8 cellular contexts compared by ENCODE assay signal in genomic region chr14:21070083-21070609, GRCh38. TPM values are rescaled to one million over a fixed set of nuclear protein-coding genes. Genes with fewer than 3 reads are reported as not detected.
DNase-seq lines count a peak whose midpoint lies in the region; ATAC-seq and TF ChIP-seq lines count a peak whose summit lies in the region.

ARHGEF40 (plus strand) TSS chr14:21070304; CDS start chr14:21070397, 93 bp downstream.

- H3K9me3 Mint-ChIP-seq in osteocyte (ENCODE audit: unreplicated experiment) = no peaks in the 10 kb centered on the region

- no peak for TF ChIP-seq CTCF in left ventricle myocardium inferior (IDR thresholded peaks at IDR 0.05; ENCODE audit: borderline replicate concordance)
- no peak for TF ChIP-seq CTCF in osteocyte (IDR thresholded peaks at IDR 0.05)

- peaks cover 24% of the 10 kb centered on the region for H3K36me3 ChIP-seq in left ventricle myocardium inferior

- no peaks in the 10 kb centered on the region for H3K27me3 Mint-ChIP-seq in osteocyte (ENCODE audit: unreplicated experiment)

- H3K4me1 Mint-ChIP-seq in osteocyte (ENCODE audit: unreplicated experiment) = peaks cover 35% of the 10 kb centered on the region

- peak within 1 kb of the TSS; percentile 91 for H3K4me3 Mint-ChIP-seq in osteocyte (ENCODE audit: unreplicated experiment)

- H3K4me3 ChIP-seq in left ventricle myocardium inferior = peak within 1 kb of the TSS; percentile 88

- intact Hi-C loops in left ventricle myocardium inferior (cut with micrococcal nuclease) = no loop called here

- H3K27me3 ChIP-seq in left ventricle myocardium inferior (ENCODE audit: low read depth) = no peaks in the 10 kb centered on the region

- no peaks in the 10 kb centered on the region for H3K9me3 ChIP-seq in left ventricle myocardium inferior (replicated peaks)

- H3K4me1 ChIP-seq in left ventricle myocardium inferior = peaks cover 46% of the 10 kb centered on the region

- H3K27ac ChIP-seq in angular gyrus (ENCODE audit: low read depth, low read length) (peak within 1 kb of the TSS; percentile 88), left ventricle myocardium inferior (replicated peaks) (peak within 1 kb of the TSS; percentile 95)

- peak within 1 kb of the TSS; percentile 99 for H3K27ac Mint-ChIP-seq in osteocyte (ENCODE audit: unreplicated experiment)

- no peak for ATAC-seq in GM18861 (IDR thresholded peaks at IDR 0.05; ENCODE audit: unreplicated experiment)

- H3K36me3 Mint-ChIP-seq in osteocyte (ENCODE audit: unreplicated experiment) = peaks cover 10% of the 10 kb centered on the region

- DNase-seq in NCI-H345 (lab: John Stamatoyannopoulos, UW) (peak; percentile 66), NCI-H345 treated with DMSO at 0.1 percent for 48 hours (lab: John Stamatoyannopoulos, UW; ENCODE audit: unreplicated experiment) (no peak), NCI-H2196 (lab: John Stamatoyannopoulos, UW; ENCODE audit: unreplicated experiment) (peak; percentile 68), left ventricle myocardium inferior (peak; percentile 79), osteocyte (ENCODE audit: extremely low spot score, unreplicated experiment) (no peak), NCI-H1048 (lab: John Stamatoyannopoulos, UW) (no peak)

RNA-seq across cellular contexts. Expression of gene ARHGEF40, which starts in this region (rescaled TPM):
- 21.3 TPM for total RNA-seq in left ventricle myocardium inferior
- total RNA-seq in osteocyte = 126 and 139 TPM in 2 replicates

Comparison
In these comparisons a context has a peak if more than half of its experiments do, and no peak if none do; other contexts are left out.
1. DNase-seq: peak in NCI-H345 (single experiment), NCI-H2196 (single experiment) and left ventricle myocardium inferior (single experiment); none in NCI-H345 treated with DMSO at 0.1 percent for 48 hours (single experiment), osteocyte (single experiment) and NCI-H1048 (single experiment).